ENCODE assay signal across 1 cellular context in the genomic region with DNA sequence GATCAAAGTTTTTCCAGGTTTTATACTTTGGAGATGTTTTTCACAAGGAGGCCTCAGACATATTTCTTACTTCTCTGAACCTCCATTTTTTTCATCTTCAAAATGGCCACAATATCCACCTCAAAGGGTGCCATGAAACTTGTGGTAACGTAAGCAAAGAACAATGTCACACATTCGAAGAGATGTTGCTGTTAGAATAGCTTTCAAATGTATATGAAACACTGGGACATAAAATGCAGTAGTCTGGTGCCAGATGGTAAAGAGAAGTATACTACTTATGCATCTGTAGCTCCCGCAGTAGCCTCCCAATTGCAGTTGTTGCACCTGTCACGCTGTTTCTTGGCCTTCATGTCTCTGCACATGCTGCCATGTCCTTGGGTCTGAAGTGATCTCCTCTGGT.
TF ChIP-seq lines count a peak whose summit lies in the region.

No MANE protein-coding gene starts in this region.

TF ChIP-seq in H1, 55 proteins besides CTCF, POLR2A, EP300 and RAD21:
- no peak for TF ChIP-seq POU5F1 (IDR thresholded peaks at IDR 0.05; ENCODE audit: low read depth, low read length)
- no peak for TF ChIP-seq RNF2 (IDR thresholded peaks at IDR 0.05; ENCODE audit: borderline replicate concordance, low read depth, low read length, missing control alignments, poor library complexity, severe bottlenecking)
